In the genomic region with DNA sequence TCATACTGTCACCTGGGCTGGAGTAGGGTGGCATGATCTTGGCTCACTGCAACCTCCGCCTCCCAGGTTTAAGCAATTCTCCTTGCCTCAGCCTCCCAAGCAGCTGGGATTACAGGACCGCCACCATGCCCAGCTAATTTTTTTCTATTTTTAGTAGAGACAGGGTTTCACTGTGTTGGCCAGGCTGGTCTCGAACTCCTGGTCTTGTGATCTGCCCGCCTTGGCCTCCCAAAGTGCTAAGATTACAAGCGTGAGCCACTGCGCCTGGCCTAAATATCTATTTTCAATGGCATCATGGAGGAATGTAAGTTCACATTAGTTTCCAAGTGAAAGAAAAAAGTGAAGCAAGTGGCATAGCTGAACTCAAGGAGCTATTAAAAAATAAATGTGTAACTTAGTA, we compare ENCODE assay signal across 6 cellular contexts.
DNase-seq lines count a peak whose midpoint lies in the region; ATAC-seq and TF ChIP-seq lines count a peak whose summit lies in the region.
"Not testable (repeated sequence)": the region's sequence is repeated elsewhere in the genome, so short reads cannot be mapped to it uniquely, and the experiment has no call there.

No MANE protein-coding gene starts in this region.

- not testable (repeated sequence) for H3K9me3 Mint-ChIP-seq in nephron

- H3K27me3 ChIP-seq in ascending aorta; gastroesophageal sphincter; left ventricle myocardium inferior (ENCODE audit: low read depth); thoracic aorta (replicated peaks; ENCODE audit: insufficient read depth): not testable (repeated sequence)

- H3K4me1 ChIP-seq in ascending aorta (peaks cover 6 to 55% of the 10 kb centered on the region in 2 donors), gastroesophageal sphincter (peaks cover 16 to 43% (median 19%) of the 10 kb centered on the region in 3 donors), left ventricle myocardium inferior (peaks cover 74% of the 10 kb centered on the region), thoracic aorta (ENCODE audit: control insufficient read depth in 1 of 2, low read depth in 2 of 2) (peaks cover 32 to 63% of the 10 kb centered on the region in 2 donors)

- H3K36me3 ChIP-seq in ascending aorta: peaks cover 9 to 10% of the 10 kb centered on the region in 2 donors
- H3K36me3 ChIP-seq in gastroesophageal sphincter: peaks cover 0 to 34% of the 10 kb centered on the region in 2 donors
- peaks cover 16% of the 10 kb centered on the region for H3K36me3 ChIP-seq in left ventricle myocardium inferior
- not testable (repeated sequence) for H3K36me3 ChIP-seq in thoracic aorta

- H3K9me3 ChIP-seq in ascending aorta; gastroesophageal sphincter; left ventricle myocardium inferior (replicated peaks); thoracic aorta: not testable (repeated sequence)

- 97 to 100% methylated on average over 3 to 6 of the region's 6 CpGs for WGBS in gastroesophageal sphincter (ENCODE audit: low coverage in 1 of 2), 2 donors

- not testable (repeated sequence) for H3K36me3 Mint-ChIP-seq in nephron (ENCODE audit: low read depth)

- H3K27ac Mint-ChIP-seq in nephron: peak overlapping the region in 2 of 3 experiments; percentile 10 to 59

- ATAC-seq in gastroesophageal sphincter; thoracic aorta (ENCODE audit: insufficient number of reproducible peaks, low FRiP score, low read depth): not testable (repeated sequence)

- not testable (repeated sequence) for DNase-seq in ascending aorta (ENCODE audit: low spot score in 2 of 2); left ventricle myocardium inferior; thoracic aorta (ENCODE audit: low spot score)
- peak; percentile 36 for DNase-seq in renal cortical epithelial cell (ENCODE audit: low read depth)

- peaks cover 34% of the 10 kb centered on the region for H3K4me1 Mint-ChIP-seq in nephron

- TF ChIP-seq POLR2A in gastroesophageal sphincter (IDR thresholded peaks at IDR 0.05): not testable (repeated sequence)

- TF ChIP-seq EP300 in gastroesophageal sphincter (IDR thresholded peaks at IDR 0.05): not testable (repeated sequence)

- not testable (repeated sequence) for H3K4me3 ChIP-seq in ascending aorta, gastroesophageal sphincter, left ventricle myocardium inferior, thoracic aorta

- intact Hi-C loops in ascending aorta (cut with DNase I): loop anchor here (2.0 to 5.0 kb wide), 2 partner anchors 53 to 143 kb away; partner anchors contain the start of gene NIBAN1
- intact Hi-C loops in left ventricle myocardium inferior (cut with micrococcal nuclease): not testable (repeated sequence)

- H3K27ac ChIP-seq in ascending aorta (peak overlapping the region; percentile 85 to 88), gastroesophageal sphincter (peak overlapping the region in 3 of 4 donors; percentile 30 to 81 (median 47)), left ventricle myocardium inferior (replicated peaks) (peak overlapping the region; percentile 89), thoracic aorta (peak overlapping the region; percentile 74 to 86)

- not testable (repeated sequence) for H3K27me3 Mint-ChIP-seq in nephron (ENCODE audit: low read depth)

- TF ChIP-seq CTCF in ascending aorta (IDR thresholded peaks at IDR 0.05); gastroesophageal sphincter (IDR thresholded peaks at IDR 0.05); left ventricle myocardium inferior (IDR thresholded peaks at IDR 0.05; ENCODE audit: borderline replicate concordance); nephron (IDR thresholded peaks at IDR 0.05; ENCODE audit: unreplicated experiment in 3 of 3); thoracic aorta (IDR thresholded peaks at IDR 0.05): not testable (repeated sequence)

- H3K4me3 Mint-ChIP-seq in nephron: not testable (repeated sequence)
